26 cellular contexts compared by ENCODE assay signal in genomic region chr22:36281726-36282077, GRCh38. TPM values are rescaled to one million over a fixed set of nuclear protein-coding genes. Genes with fewer than 3 reads are reported as not detected.
DNase-seq lines count a peak whose midpoint lies in the region; ATAC-seq and TF ChIP-seq lines count a peak whose summit lies in the region.
"Had no signal": no experiment of that assay in that cellular context is flagged by ENCODE, and none has a peak within 500 bp of the region (broad histone marks: within the 10 kb centered on the region; RNA-seq: fewer than 3 reads in every experiment).

No MANE protein-coding gene starts in this region.

- H3K4me3 Mint-ChIP-seq in natural killer cell = no peak overlapping the region
- no peak overlapping the region for H3K4me3 Mint-ChIP-seq in natural killer cell treated with Interleukin-12 subunit alpha and Interleukin-12 subunit beta and Interleukin-15 and Interleukin-18, amount 100 ng/mL, for 72 hours
- no peak overlapping the region for H3K4me3 Mint-ChIP-seq in dendritic cell treated with granulocyte-macrophage colony-stimulating factor and Interleukin-4, amounts not matched to agents 40 ng/mL and 50 ng/mL, for 4 days
- H3K4me3 Mint-ChIP-seq: activated T-helper 17 cell treated with anti-CD3 and anti-CD28 coated beads, Interleukin-2, amount 50 U/mL, for 72 hours; effector memory CD8-positive, alpha-beta T cell; H9; neural progenitor cell had no signal

- H3K4me1 ChIP-seq in neutrophil (ENCODE audit: control insufficient read depth in 1 of 2, insufficient read depth in 1 of 2, low read depth in 1 of 2, low read length in 1 of 2) = peaks cover 21 to 25% of the 10 kb centered on the region in 2 experiments
- H3K4me1 ChIP-seq in uterus = no peaks in the 10 kb centered on the region
- H3K4me1 ChIP-seq in suprapubic skin = peaks cover 18% of the 10 kb centered on the region

- peaks cover 82% of the 10 kb centered on the region for H3K36me3 ChIP-seq in neutrophil
- H3K36me3 ChIP-seq in uterus = no peaks in the 10 kb centered on the region
- H3K36me3 ChIP-seq in suprapubic skin = peaks cover 61% of the 10 kb centered on the region
- H3K36me3 ChIP-seq: neural progenitor cell had no signal

- 80% methylated on average over 7 of the region's 9 CpGs for WGBS in suprapubic skin

- no peak for DNase-seq in natural killer cell
- no peak for DNase-seq in natural killer cell treated with Interleukin-12 subunit alpha and Interleukin-12 subunit beta and Interleukin-15 and Interleukin-18, amount 100 ng/mL, for 72 hours (ENCODE audit: low spot score)
- DNase-seq in uterus = peak in 1 of 2 donors; percentile 17
- DNase-seq in suprapubic skin (ENCODE audit: low spot score in 2 of 2) = no peak
- DNase-seq in stimulated activated CD4-positive, alpha-beta T cell treated with anti-CD3 and anti-CD28 coated beads, Interleukin-4, amount 100 ng/mL, for 4 hours = no peak
- DNase-seq: activated CD4-positive, alpha-beta T cell treated with anti-CD3 and anti-CD28 coated beads, Interleukin-2, amount 50 U/mL, for 4 hours; effector memory CD8-positive, alpha-beta T cell; EL; esophagus squamous epithelium; H9; Karpas-422; left ventricle myocardium superior; MV-4-11; NCI-H187; NCI-H226; NCI-H82; Right ventricle myocardium superior; stimulated activated CD4-positive, alpha-beta T cell treated with anti-CD3 and anti-CD28 coated beads, Interleukin-2, amount 100 ng/mL, for 24 hours; T1000 had no signal

- TF ChIP-seq CTCF in natural killer cell (IDR thresholded peaks at IDR 0.05) = no peak
- TF ChIP-seq CTCF in neutrophil (IDR thresholded peaks at IDR 0.05) = no peak
- no peak for TF ChIP-seq CTCF in uterus (IDR thresholded peaks at IDR 0.05)
- TF ChIP-seq CTCF in suprapubic skin (IDR thresholded peaks at IDR 0.05) = no peak

- H3K9me3 ChIP-seq in neutrophil = no peaks in the 10 kb centered on the region
- H3K9me3 ChIP-seq in uterus = no peaks in the 10 kb centered on the region
- no peaks in the 10 kb centered on the region for H3K9me3 ChIP-seq in suprapubic skin
- H3K9me3 ChIP-seq: esophagus squamous epithelium, prostate gland had no signal

- peaks cover 7% of the 10 kb centered on the region for H3K36me3 Mint-ChIP-seq in natural killer cell
- no peaks in the 10 kb centered on the region for H3K36me3 Mint-ChIP-seq in natural killer cell treated with Interleukin-12 subunit alpha and Interleukin-12 subunit beta and Interleukin-15 and Interleukin-18, amount 100 ng/mL, for 72 hours
- peaks cover 68% of the 10 kb centered on the region for H3K36me3 Mint-ChIP-seq in dendritic cell treated with granulocyte-macrophage colony-stimulating factor and Interleukin-4, amounts not matched to agents 40 ng/mL and 50 ng/mL, for 4 days (ENCODE audit: low read depth)

- intact Hi-C loops in natural killer cell (cut with micrococcal nuclease) (no loop called here), uterus (cut with DNase I; ENCODE audit: low total_unique reads) (no loop called here)
- intact Hi-C loops in dendritic cell treated with granulocyte-macrophage colony-stimulating factor and Interleukin-4, amounts not matched to agents 40 ng/mL and 50 ng/mL, for 4 days (cut with micrococcal nuclease) = no loop called here

- ATAC-seq in natural killer cell (no peak), GM21737 (IDR thresholded peaks at IDR 0.05; ENCODE audit: unreplicated experiment) (no peak)
- ATAC-seq in natural killer cell treated with Interleukin-12 subunit alpha and Interleukin-12 subunit beta and Interleukin-15 and Interleukin-18, amount 100 ng/mL, for 72 hours = no peak
- ATAC-seq: activated T-helper 17 cell treated with anti-CD3 and anti-CD28 coated beads, Interleukin-2, amount 50 U/mL, for 72 hours; effector memory CD8-positive, alpha-beta T cell had no signal

- TF ChIP-seq POLR2A in uterus (IDR thresholded peaks at IDR 0.05) (no peak), suprapubic skin (IDR thresholded peaks at IDR 0.05) (no peak)

- H3K27me3 ChIP-seq in neutrophil = no peaks in the 10 kb centered on the region
- H3K27me3 ChIP-seq in uterus = no peaks in the 10 kb centered on the region
- no peaks in the 10 kb centered on the region for H3K27me3 ChIP-seq in suprapubic skin
- H3K27me3 ChIP-seq: esophagus squamous epithelium, neural progenitor cell had no signal

- peaks cover 15% of the 10 kb centered on the region in 2 donors for H3K4me1 Mint-ChIP-seq in natural killer cell
- H3K4me1 Mint-ChIP-seq in natural killer cell treated with Interleukin-12 subunit alpha and Interleukin-12 subunit beta and Interleukin-15 and Interleukin-18, amount 100 ng/mL, for 72 hours (ENCODE audit: low read depth in 2 of 2) = peaks cover 16 to 17% of the 10 kb centered on the region in 2 donors
- peaks cover 35% of the 10 kb centered on the region for H3K4me1 Mint-ChIP-seq in dendritic cell treated with granulocyte-macrophage colony-stimulating factor and Interleukin-4, amounts not matched to agents 40 ng/mL and 50 ng/mL, for 4 days (ENCODE audit: low read depth)

- H3K4me3 ChIP-seq in neutrophil (ENCODE audit: low read depth in 1 of 2, low read length in 1 of 2) (no peak overlapping the region), uterus (no peak overlapping the region), suprapubic skin (no peak overlapping the region)
- H3K4me3 ChIP-seq: esophagus squamous epithelium, neural progenitor cell, prostate gland had no signal

- no peak for TF ChIP-seq EP300 in suprapubic skin (IDR thresholded peaks at IDR 0.05)

- H3K9me3 Mint-ChIP-seq in natural killer cell = no peaks in the 10 kb centered on the region
- no peaks in the 10 kb centered on the region for H3K9me3 Mint-ChIP-seq in natural killer cell treated with Interleukin-12 subunit alpha and Interleukin-12 subunit beta and Interleukin-15 and Interleukin-18, amount 100 ng/mL, for 72 hours
- H3K9me3 Mint-ChIP-seq in dendritic cell treated with granulocyte-macrophage colony-stimulating factor and Interleukin-4, amounts not matched to agents 40 ng/mL and 50 ng/mL, for 4 days = no peaks in the 10 kb centered on the region
- H3K9me3 Mint-ChIP-seq: activated T-helper 17 cell treated with anti-CD3 and anti-CD28 coated beads, Interleukin-2, amount 50 U/mL, for 72 hours; effector memory CD8-positive, alpha-beta T cell; H9; neural progenitor cell had no signal

- H3K27ac Mint-ChIP-seq in natural killer cell = peak overlapping the region; percentile 31 to 51
- H3K27ac Mint-ChIP-seq in natural killer cell treated with Interleukin-12 subunit alpha and Interleukin-12 subunit beta and Interleukin-15 and Interleukin-18, amount 100 ng/mL, for 72 hours = peak overlapping the region in 1 of 2 donors; percentile 1
- H3K27ac Mint-ChIP-seq in dendritic cell treated with granulocyte-macrophage colony-stimulating factor and Interleukin-4, amounts not matched to agents 40 ng/mL and 50 ng/mL, for 4 days = peak overlapping the region; percentile 20
- H3K27ac Mint-ChIP-seq: activated T-helper 17 cell treated with anti-CD3 and anti-CD28 coated beads, Interleukin-2, amount 50 U/mL, for 72 hours; H9; neural progenitor cell had no signal

- H3K27me3 Mint-ChIP-seq in natural killer cell (ENCODE audit: low read depth in 2 of 2) = no peaks in the 10 kb centered on the region
- no peaks in the 10 kb centered on the region for H3K27me3 Mint-ChIP-seq in natural killer cell treated with Interleukin-12 subunit alpha and Interleukin-12 subunit beta and Interleukin-15 and Interleukin-18, amount 100 ng/mL, for 72 hours
- no peaks in the 10 kb centered on the region for H3K27me3 Mint-ChIP-seq in dendritic cell treated with granulocyte-macrophage colony-stimulating factor and Interleukin-4, amounts not matched to agents 40 ng/mL and 50 ng/mL, for 4 days
- H3K27me3 Mint-ChIP-seq: activated T-helper 17 cell treated with anti-CD3 and anti-CD28 coated beads, Interleukin-2, amount 50 U/mL, for 72 hours; effector memory CD8-positive, alpha-beta T cell had no signal

- H3K27ac ChIP-seq in neutrophil (peak overlapping the region; percentile 55), uterus (peak overlapping the region; percentile 2 to 35), suprapubic skin (no peak overlapping the region)
- H3K27ac ChIP-seq: C4-2B, neural progenitor cell had no signal

RNA-seq across cellular contexts. Expression of gene APOL1, which starts 28.8 kb away (rescaled TPM):
- total RNA-seq in natural killer cell = 10 to 100 TPM; 39.5 to 51.2 (median 49.6) TPM
- 100 to 1,000 TPM in 1 of 2 donors, 10 to 100 TPM in 1; 42.2 to 129 TPM for total RNA-seq in natural killer cell treated with Interleukin-12 subunit alpha and Interleukin-12 subunit beta and Interleukin-15 and Interleukin-18, amount 100 ng/mL, for 72 hours
- total RNA-seq in uterus = 10 to 100 TPM in 3 of 4 donors, 1 to 10 TPM in 1; 9.8 to 89.7 (median 19.9) TPM
- total RNA-seq in suprapubic skin = 1 to 10 TPM; 1.2 to 7.3 (median 3.0) TPM
- total RNA-seq: H9 had no signal

RNA-seq across cellular contexts. Expression of gene APOL2, which starts 42.4 kb away (rescaled TPM):
- total RNA-seq in natural killer cell (100 to 1,000 TPM in 1 of 3 donors, 10 to 100 TPM in 2; 51.7 to 112 (median 67.2) TPM), uterus (10 to 100 TPM; 15.6 to 96.2 (median 60.3) TPM), suprapubic skin (10 to 100 TPM; 15.3 to 21.8 (median 17.1) TPM)
- 100 to 1,000 TPM in 1 of 2 donors, 10 to 100 TPM in 1; 92.1 to 231 TPM for total RNA-seq in natural killer cell treated with Interleukin-12 subunit alpha and Interleukin-12 subunit beta and Interleukin-15 and Interleukin-18, amount 100 ng/mL, for 72 hours
